ENCODE assay signal across 35 cellular contexts in genomic region chr10:124430077-124430476, GRCh38. TPM values are rescaled to one million over a fixed set of nuclear protein-coding genes. Genes with fewer than 3 reads are reported as not detected.
"Had no signal": no experiment of that assay in that cellular context is flagged by ENCODE, and none has a peak within 500 bp of the region (broad histone marks: within the 10 kb centered on the region; RNA-seq: fewer than 3 reads in every experiment).

No MANE protein-coding gene starts in this region.

- DNase-seq: Karpas-422, Kasumi-1, KG1, MG63, MM.1S, MV-4-11, NCI-H1048, NCI-H1092, NCI-H1092 treated with DMSO at 0.1 percent for 48 hours, NCI-H1105, NCI-H1105 treated with DMSO at 0.1 percent for 48 hours, NCI-H1417, NCI-H1417 treated with DMSO at 0.1 percent for 48 hours, NCI-H1436, NCI-H1436 treated with DMSO at 0.1 percent for 48 hours, NCI-H146, NCI-H1694, NCI-H1694 treated with DMSO at 0.1 percent for 48 hours, NCI-H187, NCI-H187 treated with DMSO at 0.1 percent for 48 hours, NCI-H1930, NCI-H2029, NCI-H2029 treated with DMSO at 0.1 percent for 48 hours, NCI-H2081, NCI-H2081 treated with DMSO at 0.1 percent for 48 hours, NCI-H2107, NCI-H2171, NCI-H2171 treated with DMSO at 0.1 percent for 48 hours, NCI-H2227 treated with DMSO at 0.1 percent for 48 hours, NCI-H226, NCI-H446, NCI-H446 treated with DMSO at 0.1 percent for 48 hours, NCI-H510A had no signal

- H3K9me3 ChIP-seq: MG63 had no signal

- H3K36me3 ChIP-seq: MG63 had no signal

- H3K27ac ChIP-seq: KMS-11 had no signal

- H3K4me3 ChIP-seq: MG63 had no signal

- H3K4me2 ChIP-seq: KMS-11 had no signal

RNA-seq across cellular contexts. Expression of gene NKX1-2, which starts 19.8 kb away (rescaled TPM):
- total RNA-seq: LHCN-M2 had no signal
